ENCODE assay signal across 8 cellular contexts in genomic region chr1:25544819-25545218, GRCh38. TPM values are rescaled to one million over a fixed set of nuclear protein-coding genes. Genes with fewer than 3 reads are reported as not detected.
DNase-seq lines count a peak whose midpoint lies in the region; ATAC-seq and FAIRE-seq lines count a peak whose summit lies in the region.
"Had no signal": no experiment of that assay in that cellular context is flagged by ENCODE, and none has a peak within 500 bp of the region (broad histone marks: within the 10 kb centered on the region; RNA-seq: fewer than 3 reads in every experiment).

No MANE protein-coding gene starts in this region.

- FAIRE-seq in HTR-8/SVneo (lab: Jason Lieb, UNC) = peak; percentile 26
- FAIRE-seq: TTC549 had no signal

- peak overlapping the region; percentile 73 to 93 for H3K27ac Mint-ChIP-seq in activated naive CD4-positive, alpha-beta T cell treated with anti-CD3 and anti-CD28 coated beads, Interleukin-2, amount 50 U/mL, for 72 hours

- no peak for ATAC-seq in activated naive CD4-positive, alpha-beta T cell treated with anti-CD3 and anti-CD28 coated beads, Interleukin-2, amount 50 U/mL, for 72 hours
- ATAC-seq in left cardiac atrium = peak; percentile 5 to 28
- ATAC-seq in sciatic nerve = peak; percentile 13
- ATAC-seq in HG03378 (IDR thresholded peaks at IDR 0.05; ENCODE audit: unreplicated experiment) = no peak

- DNase-seq in HTR-8/SVneo (ENCODE audit: insufficient read length, low spot score) = peak; percentile 50
- DNase-seq in activated naive CD4-positive, alpha-beta T cell treated with anti-CD3 and anti-CD28 coated beads, Interleukin-2, amount 50 U/mL, for 72 hours (ENCODE audit: low spot score in 2 of 2) = no peak
- DNase-seq in left cardiac atrium = no peak
- DNase-seq in sciatic nerve (ENCODE audit: low spot score) = no peak
- DNase-seq in posterior vena cava (ENCODE audit: low spot score) = no peak
- DNase-seq in activated CD4-positive, CD25-positive, alpha-beta regulatory T cell treated with anti-CD3 and anti-CD28 coated beads, Interleukin-2, amount 50 U/mL, for 72 hours = no peak

- intact Hi-C loops in left cardiac atrium (cut with DNase I) (no loop called here), sciatic nerve (cut with DNase I) (no loop called here), posterior vena cava (cut with DNase I) (no loop called here)

- H3K9me3 Mint-ChIP-seq in activated naive CD4-positive, alpha-beta T cell treated with anti-CD3 and anti-CD28 coated beads, Interleukin-2, amount 50 U/mL, for 72 hours = no peaks in the 10 kb centered on the region

- no peaks in the 10 kb centered on the region for H3K36me3 Mint-ChIP-seq in activated naive CD4-positive, alpha-beta T cell treated with anti-CD3 and anti-CD28 coated beads, Interleukin-2, amount 50 U/mL, for 72 hours

RNA-seq across cellular contexts. Expression of gene LDLRAP1, which starts 1.4 kb away (rescaled TPM):
- total RNA-seq in activated naive CD4-positive, alpha-beta T cell treated with anti-CD3 and anti-CD28 coated beads, Interleukin-2, amount 50 U/mL, for 72 hours = 10 to 100 TPM; 17.2 to 29.2 TPM
- total RNA-seq in left cardiac atrium = 10 to 100 TPM in 1 of 2 donors, 1 to 10 TPM in 1; 9.5 to 10.3 TPM
- total RNA-seq in sciatic nerve = 25.0 TPM
- total RNA-seq in posterior vena cava = 10 to 100 TPM; 11.3 to 13.7 TPM

Comparison
In these comparisons a context has a peak if more than half of its experiments do, and no peak if none do; other contexts are left out.
1. ATAC-seq: peak in left cardiac atrium (2 of 2) and sciatic nerve (single experiment); none in activated naive CD4-positive, alpha-beta T cell treated with anti-CD3 and anti-CD28 coated beads, Interleukin-2, amount 50 U/mL, for 72 hours (0 of 2) and HG03378 (single experiment).